Comparison of ENCODE assay signal across 12 cellular contexts in genomic region chr11:7555067-7555699, GRCh38. TPM values are rescaled to one million over a fixed set of nuclear protein-coding genes. Genes with fewer than 3 reads are reported as not detected.
DNase-seq lines count a peak whose midpoint lies in the region; ATAC-seq and TF ChIP-seq lines count a peak whose summit lies in the region.
"Had no signal": no experiment of that assay in that cellular context is flagged by ENCODE, and none has a peak within 500 bp of the region (broad histone marks: within the 10 kb centered on the region; RNA-seq: fewer than 3 reads in every experiment).

No MANE protein-coding gene starts in this region.

- H4K20me1 ChIP-seq in Karpas-422 (ENCODE audit: insufficient read depth, low read depth, low read length): peaks cover 2% of the 10 kb centered on the region; the same call in 1 of the 2 replicates

- H3K27ac Mint-ChIP-seq in CD4-positive, alpha-beta T cell: no peak overlapping the region
- H3K27ac Mint-ChIP-seq: activated T-helper 1 cell treated with anti-CD3 and anti-CD28 coated beads, Interleukin-12 subunit alpha, Interleukin-12 subunit beta, Interleukin-2, Interleukin-4 antibody, amounts not matched to agents 30 ng/mL and 10 ng/mL and 1 ng/mL, durations not matched to agents 14 hours and 24 hours and 36 hours; WTC11 had no signal

- no peak for TF ChIP-seq POLR2A in upper lobe of left lung (IDR thresholded peaks at IDR 0.05)
- no peak for TF ChIP-seq POLR2A in GM18505 (IDR thresholded peaks at IDR 0.05; ENCODE audit: borderline replicate concordance, extremely low read depth, insufficient read depth, insufficient read length)

- DNase-seq in Right ventricle myocardium inferior (ENCODE audit: missing footprints): peak; percentile 84
- DNase-seq in cardiac septum (ENCODE audit: low spot score): no peak
- DNase-seq in head of caudate nucleus: peak in 41 of 42 donors; percentile 51 to 92 (median 77)
- peak in 46 of 56 donors; percentile 13 to 80 (median 45) for DNase-seq in nucleus accumbens (lab: John Stamatoyannopoulos, UW)
- DNase-seq in upper lobe of left lung: peak in 1 of 2 donors; percentile 64
- no peak for DNase-seq in Karpas-422
- no peak for DNase-seq in CD4-positive, alpha-beta T cell
- DNase-seq: NCI-H187 had no signal

- H3K9ac ChIP-seq in Karpas-422 (ENCODE audit: low read length): no peak overlapping the region

- TF ChIP-seq EP300 in upper lobe of left lung (IDR thresholded peaks at IDR 0.05): no peak

- H3K36me3 Mint-ChIP-seq in CD4-positive, alpha-beta T cell (ENCODE audit: low read depth): peaks cover 66% of the 10 kb centered on the region
- H3K36me3 Mint-ChIP-seq: WTC11 had no signal

- no peaks in the 10 kb centered on the region for H3K9me3 Mint-ChIP-seq in CD4-positive, alpha-beta T cell
- H3K9me3 Mint-ChIP-seq: activated T-helper 1 cell treated with anti-CD3 and anti-CD28 coated beads, Interleukin-12 subunit alpha, Interleukin-12 subunit beta, Interleukin-2, Interleukin-4 antibody, amounts not matched to agents 30 ng/mL and 10 ng/mL and 1 ng/mL, durations not matched to agents 14 hours and 24 hours and 36 hours; WTC11 had no signal

- no peak overlapping the region for H3K4me2 ChIP-seq in Karpas-422 (ENCODE audit: low read depth, low read length, poor library complexity, severe bottlenecking)

- CTCF ChIA-PET in CD4-positive, alpha-beta T cell (lab: Charles Lee): no interaction called here

- no peaks in the 10 kb centered on the region for H3K9me2 ChIP-seq in Karpas-422 (replicated peaks; ENCODE audit: insufficient read depth, low read length)

- H3K36me3 ChIP-seq in upper lobe of left lung (no peaks in the 10 kb centered on the region), Karpas-422 (ENCODE audit: insufficient read depth, low read length) (no peaks in the 10 kb centered on the region)

- no peaks in the 10 kb centered on the region for H3K9me3 ChIP-seq in upper lobe of left lung
- H3K9me3 ChIP-seq in Karpas-422 (ENCODE audit: low read length): no peaks in the 10 kb centered on the region
- H3K9me3 ChIP-seq in CD4-positive, alpha-beta T cell (ENCODE audit: control insufficient read depth, low read length): no peaks in the 10 kb centered on the region

- ATAC-seq in Right ventricle myocardium inferior (peak; percentile 89), upper lobe of left lung (ENCODE audit: low FRiP score in 2 of 2) (peak; percentile 36 to 71), GM18505 (IDR thresholded peaks at IDR 0.05; ENCODE audit: unreplicated experiment) (no peak)
- ATAC-seq in CD4-positive, alpha-beta T cell (ENCODE audit: poor library complexity): no peak
- ATAC-seq: Panc1, WTC11 had no signal

- WGBS in upper lobe of left lung, 2 donors: 78 to 79% methylated on average over 7 of the region's 7 CpGs

- no peaks in the 10 kb centered on the region for H3K79me2 ChIP-seq in Karpas-422 (ENCODE audit: low read length)

- no peak overlapping the region for H3K4me3 ChIP-seq in upper lobe of left lung
- H3K4me3 ChIP-seq in Karpas-422 (ENCODE audit: low read length): no peak overlapping the region

- no peak for TF ChIP-seq CTCF in upper lobe of left lung (IDR thresholded peaks at IDR 0.05)
- TF ChIP-seq CTCF in CD4-positive, alpha-beta T cell (IDR thresholded peaks at IDR 0.05): no peak

- no peaks in the 10 kb centered on the region for H3K4me1 ChIP-seq in upper lobe of left lung
- H3K4me1 ChIP-seq in Karpas-422 (ENCODE audit: low read length): no peaks in the 10 kb centered on the region

- intact Hi-C loops in Right ventricle myocardium inferior (cut with DNase I): loop anchor here (5.0 kb wide), 1 partner anchor 43 kb away; the partner anchor contains the start of gene PPFIBP2
- intact Hi-C loops in cardiac septum (cut with DNase I): no loop called here
- intact Hi-C loops in head of caudate nucleus (cut with DNase I): no loop called here
- intact Hi-C loops in CD4-positive, alpha-beta T cell (cut with DNase I, micrococcal nuclease): no loop called here

- no peaks in the 10 kb centered on the region for H3K27me3 ChIP-seq in upper lobe of left lung
- no peaks in the 10 kb centered on the region for H3K27me3 ChIP-seq in Karpas-422 (ENCODE audit: low read length)
- H3K27me3 ChIP-seq in CD4-positive, alpha-beta T cell (ENCODE audit: control insufficient read depth, insufficient read depth, low read length): no peaks in the 10 kb centered on the region

- peaks cover 5% of the 10 kb centered on the region for H3K4me1 Mint-ChIP-seq in CD4-positive, alpha-beta T cell (ENCODE audit: low read depth)

- POLR2A ChIA-PET in CD4-positive, alpha-beta T cell (lab: Charles Lee): no interaction called here

- no peak overlapping the region for H2AFZ ChIP-seq in Karpas-422 (ENCODE audit: low read length)

- no peak overlapping the region for H3K4me3 Mint-ChIP-seq in CD4-positive, alpha-beta T cell
- H3K4me3 Mint-ChIP-seq: activated T-helper 1 cell treated with anti-CD3 and anti-CD28 coated beads, Interleukin-12 subunit alpha, Interleukin-12 subunit beta, Interleukin-2, Interleukin-4 antibody, amounts not matched to agents 30 ng/mL and 10 ng/mL and 1 ng/mL, durations not matched to agents 14 hours and 24 hours and 36 hours; WTC11 had no signal

- H3K27ac ChIP-seq in upper lobe of left lung: no peak overlapping the region
- H3K27ac ChIP-seq in Karpas-422 (ENCODE audit: low read length): no peak overlapping the region
- no peak overlapping the region for H3K27ac ChIP-seq in CD4-positive, alpha-beta T cell (ENCODE audit: low read depth, low read length)

- no peaks in the 10 kb centered on the region for H3K27me3 Mint-ChIP-seq in CD4-positive, alpha-beta T cell

RNA-seq across cellular contexts. Expression of gene PPFIBP2, which starts 41.4 kb away (rescaled TPM):
- total RNA-seq in Right ventricle myocardium inferior (21.4 TPM), cardiac septum (14.9 TPM), upper lobe of left lung (10 to 100 TPM; 10.6 to 63.9 (median 36.7) TPM)
- total RNA-seq in Karpas-422 (2014; rRNA removed; shearing (Covaris generic); ENCODE audit: low replicate concordance): 25.1 and 36.5 TPM in 2 replicates
- total RNA-seq in CD4-positive, alpha-beta T cell: 10 to 100 TPM; 27.0 to 35.9 TPM

Comparison
In these comparisons a context has a peak if more than half of its experiments do, and no peak if none do; other contexts are left out.
1. DNase-seq: peak in Right ventricle myocardium inferior (single experiment), head of caudate nucleus (41 of 42) and nucleus accumbens (46 of 56); none in cardiac septum (single experiment), Karpas-422 (single experiment) and CD4-positive, alpha-beta T cell (0 of 10).
2. ATAC-seq: peak in Right ventricle myocardium inferior (single experiment) and upper lobe of left lung (2 of 2); none in GM18505 (single experiment) and CD4-positive, alpha-beta T cell (single experiment).